12 cellular contexts compared by ENCODE assay signal in the genomic region with DNA sequence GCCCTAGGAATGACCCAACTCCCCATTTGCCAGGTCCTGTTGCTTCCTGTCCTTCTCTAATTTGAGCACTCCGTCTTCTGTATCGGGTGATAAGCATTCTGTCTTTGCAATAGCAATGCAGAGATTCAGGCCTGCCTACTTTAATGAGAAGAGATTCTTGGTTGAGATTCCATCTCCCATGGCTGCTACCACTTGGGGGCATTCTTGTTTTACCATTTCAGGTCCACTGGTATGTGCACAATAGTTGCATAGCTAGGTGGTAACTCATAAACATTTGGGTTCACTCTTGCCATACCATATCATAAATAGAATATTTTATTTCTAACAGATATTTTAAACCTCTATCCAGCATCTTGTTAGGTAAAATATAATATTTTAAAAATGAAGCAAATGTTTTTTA.
DNase-seq lines count a peak whose midpoint lies in the region; ATAC-seq, FAIRE-seq and TF ChIP-seq lines count a peak whose summit lies in the region.
"Had no signal": no experiment of that assay in that cellular context is flagged by ENCODE, and none has a peak within 500 bp of the region (broad histone marks: within the 10 kb centered on the region; RNA-seq: fewer than 3 reads in every experiment).

No MANE protein-coding gene starts in this region.

- FAIRE-seq in D721Med (lab: Jason Lieb, UNC), result no peak
- FAIRE-seq: endothelial cell of umbilical vein, G401.6 had no signal

- DNase-seq in D721Med (ENCODE audit: insufficient read length, low spot score) (no peak), GM10266 (ENCODE audit: extremely low spot score) (no peak), OCI-M1 (lab: John Stamatoyannopoulos, UW) (peak; percentile 36), foreskin fibroblast (peak; percentile 14 to 52), midbrain (lab: John Stamatoyannopoulos, UW) (no peak)
- no peak for DNase-seq in stimulated activated CD4-positive, alpha-beta T cell treated with anti-CD3 and anti-CD28 coated beads, Interleukin-2, amount 100 ng/mL, for 24 hours
- DNase-seq: adrenal gland, left cardiac atrium had no signal

- TF ChIP-seq CTCF in D721Med (IDR thresholded peaks at IDR 0.05; ENCODE audit: insufficient read depth, missing control alignments), result peak; percentile 30
- peak; percentile 23 for TF ChIP-seq CTCF in GM10266 (IDR thresholded peaks at IDR 0.05; ENCODE audit: control insufficient read depth, insufficient read depth, low read depth, missing control alignments)
- TF ChIP-seq CTCF in foreskin fibroblast (IDR thresholded peaks at IDR 0.05; ENCODE audit: low read depth, low read length), result no peak

- H3K4me3 ChIP-seq in foreskin fibroblast (ENCODE audit: low read depth in 1 of 2, low read length in 2 of 2), result no peak overlapping the region
- H3K4me3 ChIP-seq: adrenal gland, SJSA1 had no signal

- ATAC-seq in GM18873 (IDR thresholded peaks at IDR 0.05; ENCODE audit: low FRiP score, unreplicated experiment), result no peak
- ATAC-seq: left cardiac atrium had no signal

Comparison
In these comparisons a context has a peak if more than half of its experiments do, and no peak if none do; other contexts are left out.
1. DNase-seq: peak in OCI-M1 (single experiment) and foreskin fibroblast (2 of 2); none in D721Med (single experiment), GM10266 (single experiment), midbrain (single experiment) and stimulated activated CD4-positive, alpha-beta T cell treated with anti-CD3 and anti-CD28 coated beads, Interleukin-2, amount 100 ng/mL, for 24 hours (0 of 2).